14 cellular contexts compared by ENCODE assay signal in genomic region chr18:75167137-75167536, GRCh38.
"Had no signal": no experiment of that assay in that cellular context is flagged by ENCODE, and none has a peak within 500 bp of the region (broad histone marks: within the 10 kb centered on the region; RNA-seq: fewer than 3 reads in every experiment).

No MANE protein-coding gene starts in this region.

- DNase-seq: cerebellar nuclear complex; erythroblast; mesendoderm; naive thymus-derived CD4-positive, alpha-beta T cell; nephron progenitor cell; small intestine; stimulated activated CD4-positive, alpha-beta T cell treated with anti-CD3 and anti-CD28 coated beads, Interleukin-12 subunit alpha, Interleukin-12 subunit beta, amount 100 ng/mL, for 4 hours; stimulated activated naive CD4-positive, alpha-beta T cell; stomach; uterus had no signal

- ATAC-seq: left colon; naive thymus-derived CD4-positive, alpha-beta T cell had no signal

- H3K27me3 Mint-ChIP-seq: naive thymus-derived CD4-positive, alpha-beta T cell had no signal

- H3K27me3 ChIP-seq: stomach, suprapubic skin, thyroid gland, upper lobe of left lung, uterus had no signal

- H3K9me3 ChIP-seq: stomach, suprapubic skin, thyroid gland, upper lobe of left lung, uterus had no signal

- H3K36me3 ChIP-seq: stomach, suprapubic skin, thyroid gland, upper lobe of left lung, uterus had no signal

- H3K27ac ChIP-seq: suprapubic skin, upper lobe of left lung, uterus had no signal

- H3K27ac Mint-ChIP-seq: naive thymus-derived CD4-positive, alpha-beta T cell; nephron progenitor cell had no signal

- H3K4me3 ChIP-seq: suprapubic skin, uterus had no signal

- H3K4me3 Mint-ChIP-seq: nephron progenitor cell had no signal

- H3K4me1 ChIP-seq: suprapubic skin, upper lobe of left lung, uterus had no signal
